12 cellular contexts compared by ENCODE assay signal in genomic region chr6:56311086-56311485, GRCh38.
"Had no signal": no experiment of that assay in that cellular context is flagged by ENCODE, and none has a peak within 500 bp of the region (broad histone marks: within the 10 kb centered on the region; RNA-seq: fewer than 3 reads in every experiment).

No MANE protein-coding gene starts in this region.

- H3K9me3 ChIP-seq: ascending aorta, ovary, thyroid gland had no signal

- DNase-seq: activated CD4-positive, alpha-beta memory T cell treated with anti-CD3 and anti-CD28 coated beads, Interleukin-2, amount 10 ng/mL, durations not matched to agents 7 days and 5 days; activated CD4-positive, alpha-beta T cell treated with anti-CD3 and anti-CD28 coated beads for 36 hours; activated gamma-delta T cell treated with Interleukin-2 at 50 U/mL for 16 hours; activated naive CD8-positive, alpha-beta T cell treated with anti-CD3 and anti-CD28 coated beads, Interleukin-2, amount 10 ng/mL, durations not matched to agents 7 days and 5 days; activated T-cell treated with anti-CD3 and anti-CD28 coated beads, Interleukin-2, amount 50 U/mL, for 48 hours; ovary; T-helper 9 cell; thyroid gland; WERI-Rb-1 had no signal

- H3K4me1 ChIP-seq: ascending aorta, thyroid gland had no signal

- H3K36me3 ChIP-seq: ascending aorta, ovary, thyroid gland, WERI-Rb-1 had no signal

- H3K27me3 ChIP-seq: ascending aorta, ovary, thyroid gland had no signal

- H3K4me3 ChIP-seq: ascending aorta, ovary, skin epidermis, thyroid gland had no signal

- H3K27ac ChIP-seq: ascending aorta, ovary, thyroid gland, WERI-Rb-1 had no signal

- ATAC-seq: activated CD4-positive, alpha-beta T cell treated with anti-CD3 and anti-CD28 coated beads for 36 hours; left lobe of liver had no signal
